Comparison of ENCODE assay signal across 11 cellular contexts in genomic region chr2:9095690-9096089, GRCh38.
DNase-seq lines count a peak whose midpoint lies in the region; ATAC-seq and TF ChIP-seq lines count a peak whose summit lies in the region.
"Had no signal": no experiment of that assay in that cellular context is flagged by ENCODE, and none has a peak within 500 bp of the region (broad histone marks: within the 10 kb centered on the region; RNA-seq: fewer than 3 reads in every experiment).

No MANE protein-coding gene starts in this region.

- 5 to 19% (median 9%) methylated on average over 5 to 21 of the region's 21 CpGs for WGBS in stomach, 5 donors

- H3K27me3 Mint-ChIP-seq in endothelial cell (ENCODE audit: unreplicated experiment), result peaks cover 2% of the 10 kb centered on the region

- no peaks in the 10 kb centered on the region for H3K9me3 ChIP-seq in left lung
- no peaks in the 10 kb centered on the region for H3K9me3 ChIP-seq in stomach
- H3K9me3 ChIP-seq: psoas muscle, SJCRH30 had no signal

- TF ChIP-seq CTCF in endothelial cell (IDR thresholded peaks at IDR 0.05; ENCODE audit: unreplicated experiment) (no peak), left lung (IDR thresholded peaks at IDR 0.05) (peak; percentile 13 to 20), stomach (IDR thresholded peaks at IDR 0.05) (no peak)

- H3K4me3 ChIP-seq in left lung, result peak overlapping the region in 1 of 2 donors; percentile 26
- H3K4me3 ChIP-seq in stomach, result peak overlapping the region; percentile 6 to 26 (median 19)
- H3K4me3 ChIP-seq: psoas muscle, SJCRH30 had no signal

- no peak for TF ChIP-seq POLR2A in stomach (IDR thresholded peaks at IDR 0.05)

- TF ChIP-seq EP300 in stomach (IDR thresholded peaks at IDR 0.05), result no peak

- H3K36me3 ChIP-seq in left lung (no peaks in the 10 kb centered on the region), stomach (no peaks in the 10 kb centered on the region)
- H3K36me3 ChIP-seq: SJCRH30 had no signal

- H3K36me3 Mint-ChIP-seq in endothelial cell (ENCODE audit: low read depth, unreplicated experiment), result peaks cover 4% of the 10 kb centered on the region
- H3K36me3 Mint-ChIP-seq: activated naive CD8-positive, alpha-beta T cell had no signal

- no peak overlapping the region for H3K4me3 Mint-ChIP-seq in endothelial cell (ENCODE audit: unreplicated experiment)
- H3K4me3 Mint-ChIP-seq: activated naive CD8-positive, alpha-beta T cell had no signal

- H3K27ac Mint-ChIP-seq in endothelial cell (ENCODE audit: unreplicated experiment), result no peak overlapping the region
- H3K27ac Mint-ChIP-seq: activated naive CD8-positive, alpha-beta T cell had no signal

- H3K4me1 ChIP-seq in left lung (peaks cover 4 to 14% of the 10 kb centered on the region in 2 donors), stomach (peaks cover 11 to 14% (median 12%) of the 10 kb centered on the region in 4 donors)
- H3K4me1 ChIP-seq: psoas muscle had no signal

- H3K4me1 Mint-ChIP-seq in endothelial cell (ENCODE audit: unreplicated experiment), result peaks cover 7% of the 10 kb centered on the region

- H3K27me3 ChIP-seq in left lung (no peaks in the 10 kb centered on the region), stomach (no peaks in the 10 kb centered on the region)
- H3K27me3 ChIP-seq: SJCRH30 had no signal

- H3K27ac ChIP-seq in left lung (peak overlapping the region in 1 of 2 donors; percentile 41), stomach (peak overlapping the region in 4 of 5 donors; percentile 20 to 59 (median 48))
- H3K27ac ChIP-seq: psoas muscle, SJCRH30 had no signal

- ATAC-seq in left lung, result peak; percentile 82
- no peak for ATAC-seq in HG02870 (IDR thresholded peaks at IDR 0.05; ENCODE audit: unreplicated experiment)
- ATAC-seq in GM18517 (IDR thresholded peaks at IDR 0.05; ENCODE audit: unreplicated experiment), result no peak
- no peak for ATAC-seq in HG03095 (IDR thresholded peaks at IDR 0.05; ENCODE audit: unreplicated experiment)
- ATAC-seq in HG03469 (IDR thresholded peaks at IDR 0.05; ENCODE audit: unreplicated experiment), result no peak

- intact Hi-C loops in left lung (cut with DNase I), result no loop called here
- intact Hi-C loops in stomach (cut with DNase I; ENCODE audit: low total_unique reads), result no loop called here

- DNase-seq in M059J (ENCODE audit: low read depth) (peak; percentile 36), endothelial cell (ENCODE audit: low spot score) (peak; percentile 28), left lung (peak; percentile 58 to 88), stomach (peak; percentile 67)
- DNase-seq: SJCRH30 had no signal

- no peaks in the 10 kb centered on the region for H3K9me3 Mint-ChIP-seq in endothelial cell (ENCODE audit: unreplicated experiment)

Comparison
In these comparisons a context has a peak if more than half of its experiments do, and no peak if none do; other contexts are left out.
1. CTCF ChIP-seq: peak in left lung (2 of 2); none in endothelial cell (single experiment) and stomach (0 of 7).
2. Peak in every context shown above with its lines, with median percentiles within 50 percentile points of each other: DNase-seq.